Comparison of ENCODE assay signal across 1 cellular context in genomic region chr18:45957100-45957499, GRCh38.
TF ChIP-seq lines count a peak whose summit lies in the region.

No MANE protein-coding gene starts in this region.

TF ChIP-seq in SK-N-SH, 30 proteins besides CTCF, POLR2A, EP300 and RAD21 (continued from another document):
- TF ChIP-seq ZBTB33 (IDR thresholded peaks at IDR 0.05; ENCODE audit: borderline replicate concordance, low read depth) (no peak), RXRA (IDR thresholded peaks at IDR 0.05; ENCODE audit: borderline replicate concordance, low read depth) (no peak)
- TF ChIP-seq, protein P1, sequence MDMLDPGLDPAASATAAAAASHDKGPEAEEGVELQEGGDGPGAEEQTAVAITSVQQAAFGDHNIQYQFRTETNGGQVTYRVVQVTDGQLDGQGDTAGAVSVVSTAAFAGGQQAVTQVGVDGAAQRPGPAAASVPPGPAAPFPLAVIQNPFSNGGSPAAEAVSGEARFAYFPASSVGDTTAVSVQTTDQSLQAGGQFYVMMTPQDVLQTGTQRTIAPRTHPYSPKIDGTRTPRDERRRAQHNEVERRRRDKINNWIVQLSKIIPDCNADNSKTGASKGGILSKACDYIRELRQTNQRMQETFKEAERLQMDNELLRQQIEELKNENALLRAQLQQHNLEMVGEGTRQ (IDR thresholded peaks at IDR 0.05; ENCODE audit: borderline replicate concordance, low read depth, low read length): no peak
